ENCODE assay signal across 1 cellular context in the genomic region with DNA sequence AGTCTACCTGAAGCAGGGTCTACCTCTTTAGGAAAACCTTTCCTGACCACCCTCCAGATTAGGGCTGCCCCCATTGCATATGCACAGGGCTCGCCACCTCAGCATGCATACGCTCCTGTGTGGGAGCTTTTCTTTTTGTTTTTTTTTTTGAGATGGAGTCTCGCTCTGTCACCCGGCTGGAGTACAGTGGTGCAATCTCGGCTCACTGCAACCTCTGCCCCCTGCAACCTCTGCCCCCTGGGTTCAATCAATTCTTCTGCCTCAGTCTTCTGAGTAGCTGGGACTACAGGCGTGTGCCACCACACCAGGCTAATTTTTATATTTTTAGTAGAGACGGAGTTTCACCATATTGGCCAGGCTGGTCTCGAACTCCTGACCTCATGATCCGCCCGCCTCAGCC. TPM values are rescaled to one million over a fixed set of nuclear protein-coding genes. Genes with fewer than 3 reads are reported as not detected.
"Had no signal": no experiment of that assay in that cellular context is flagged by ENCODE, and none has a peak within 500 bp of the region (broad histone marks: within the 10 kb centered on the region; RNA-seq: fewer than 3 reads in every experiment).

No MANE protein-coding gene starts in this region.

RNA-seq across cellular contexts. Expression of a gene that starts 43.7 kb away (rescaled TPM):
- polyA plus RNA-seq: neural cell had no signal
